In the genomic region with DNA sequence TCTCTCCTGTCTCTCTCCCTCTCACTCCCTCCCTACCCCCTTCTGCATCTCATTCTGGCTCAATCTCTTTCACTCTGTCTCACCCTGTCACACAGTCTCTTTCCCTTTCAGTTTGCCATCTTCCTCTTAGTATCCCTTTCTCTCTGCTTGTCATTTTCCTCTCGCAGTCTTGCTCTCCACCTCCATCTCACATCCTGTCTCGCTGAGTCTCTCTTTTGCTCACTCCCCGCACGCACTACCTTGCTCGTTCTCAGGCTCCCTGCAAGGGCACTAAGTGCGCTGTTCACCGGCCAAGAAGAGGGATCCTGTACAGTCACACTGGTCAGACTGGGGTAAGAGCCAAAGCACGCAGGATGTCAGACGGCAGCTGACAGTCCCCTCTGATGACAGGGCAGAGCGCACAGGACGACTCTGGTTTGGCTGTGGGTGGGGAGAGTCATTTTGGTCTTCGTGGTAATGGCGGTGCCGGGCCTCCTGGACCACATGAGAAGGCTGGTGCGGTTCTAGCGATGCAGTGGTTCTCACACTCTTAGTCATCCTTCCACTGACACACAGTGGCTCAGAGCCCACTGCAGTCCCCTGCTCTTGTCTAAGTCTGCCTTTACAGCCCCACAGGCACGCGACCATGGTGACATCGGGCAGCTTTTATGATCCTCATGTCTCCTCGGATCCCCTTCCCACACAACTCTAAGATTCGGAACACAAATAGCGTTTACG, we compare ENCODE assay signal across 1 cellular context.
TF ChIP-seq lines count a peak whose summit lies in the region.

No MANE protein-coding gene starts in this region.

TF ChIP-seq in GM12878, 131 proteins besides CTCF, POLR2A, EP300 and RAD21 (continued from another document and continues in another):
- TF ChIP-seq, protein P1, sequence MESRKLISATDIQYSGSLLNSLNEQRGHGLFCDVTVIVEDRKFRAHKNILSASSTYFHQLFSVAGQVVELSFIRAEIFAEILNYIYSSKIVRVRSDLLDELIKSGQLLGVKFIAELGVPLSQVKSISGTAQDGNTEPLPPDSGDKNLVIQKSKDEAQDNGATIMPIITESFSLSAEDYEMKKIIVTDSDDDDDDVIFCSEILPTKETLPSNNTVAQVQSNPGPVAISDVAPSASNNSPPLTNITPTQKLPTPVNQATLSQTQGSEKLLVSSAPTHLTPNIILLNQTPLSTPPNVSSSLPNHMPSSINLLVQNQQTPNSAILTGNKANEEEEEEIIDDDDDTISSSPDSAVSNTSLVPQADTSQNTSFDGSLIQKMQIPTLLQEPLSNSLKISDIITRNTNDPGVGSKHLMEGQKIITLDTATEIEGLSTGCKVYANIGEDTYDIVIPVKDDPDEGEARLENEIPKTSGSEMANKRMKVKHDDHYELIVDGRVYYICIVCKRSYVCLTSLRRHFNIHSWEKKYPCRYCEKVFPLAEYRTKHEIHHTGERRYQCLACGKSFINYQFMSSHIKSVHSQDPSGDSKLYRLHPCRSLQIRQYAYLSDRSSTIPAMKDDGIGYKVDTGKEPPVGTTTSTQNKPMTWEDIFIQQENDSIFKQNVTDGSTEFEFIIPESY (IDR thresholded peaks at IDR 0.05): no peak
- TF ChIP-seq HCFC1 (IDR thresholded peaks at IDR 0.05; ENCODE audit: low read length) (no peak), ZNF384 (IDR thresholded peaks at IDR 0.05; ENCODE audit: borderline replicate concordance, low read depth, low read length) (no peak), TCF12 (IDR thresholded peaks at IDR 0.05; ENCODE audit: low read depth, low read length) (peak; percentile 84), RUNX3 (IDR thresholded peaks at IDR 0.05; ENCODE audit: low read length) (peak; percentile 100), EED (IDR thresholded peaks at IDR 0.05; ENCODE audit: low read depth) (peak; percentile 88), CHD2 (IDR thresholded peaks at IDR 0.05; ENCODE audit: borderline replicate concordance, low read depth, low read length) (no peak), CEBPB (IDR thresholded peaks at IDR 0.05; ENCODE audit: borderline replicate concordance in 1 of 2, low read depth in 2 of 2, low read length in 2 of 2) (0 out of 4 replicates have a peak, but pooled peaks of 1 of the 2 experiments have one; percentile 42), EZH2 (IDR thresholded peaks at IDR 0.05; ENCODE audit: borderline replicate concordance, control insufficient read depth, low read depth, low read length) (no peak), JUNB (IDR thresholded peaks at IDR 0.05) (peak; percentile 93), NBN (IDR thresholded peaks at IDR 0.05) (no peak), TARDBP (IDR thresholded peaks at IDR 0.05; ENCODE audit: borderline replicate concordance) (0 out of 2 replicates have a peak, but pooled peaks have one; percentile 45), FOS (IDR thresholded peaks at IDR 0.05; ENCODE audit: borderline replicate concordance, extremely low read depth, insufficient read length) (no peak), ZSCAN29 (IDR thresholded peaks at IDR 0.05) (no peak), ETV6 (conservative IDR thresholded peaks at IDR 0.05 in 1 of 2, IDR thresholded peaks at IDR 0.05 in 1 of 2; ENCODE audit: borderline replicate concordance in 1 of 2, low read depth in 1 of 2) (no peak), MEF2A (IDR thresholded peaks at IDR 0.05; ENCODE audit: insufficient read depth, low read depth, low read length) (0 out of 2 replicates have a peak, but pooled peaks have one; percentile 5), NFIC (IDR thresholded peaks at IDR 0.05; ENCODE audit: low read depth, low read length) (peak; percentile 88), SIX5 (IDR thresholded peaks at IDR 0.05; ENCODE audit: low read depth, low read length, severe bottlenecking) (no peak), SUZ12 (IDR thresholded peaks at IDR 0.05; ENCODE audit: unreplicated experiment) (no peak), TBL1XR1 (IDR thresholded peaks at IDR 0.05; ENCODE audit: low read depth, low read length) (peak; percentile 70; the same call in 1 of the 2 replicates), SUPT20H (IDR thresholded peaks at IDR 0.05; ENCODE audit: borderline replicate concordance, control insufficient read depth, low read depth, low read length) (no peak), MXI1 (IDR thresholded peaks at IDR 0.05; ENCODE audit: low read depth, low read length) (no peak), HDGF (IDR thresholded peaks at IDR 0.05) (no peak; the same call in 1 of the 2 replicates), POLR2AphosphoS2 (IDR thresholded peaks at IDR 0.05; ENCODE audit: low read depth, low read length) (no peak), IKZF2 (IDR thresholded peaks at IDR 0.05) (no peak; a peak in 1 of 4 replicates), EGR1 (IDR thresholded peaks at IDR 0.05; ENCODE audit: borderline replicate concordance in 1 of 2, low read depth in 2 of 2, low read length in 2 of 2) (no peak), GATAD2B (conservative IDR thresholded peaks at IDR 0.05; ENCODE audit: low read depth) (no peak), GABPA (IDR thresholded peaks at IDR 0.05; ENCODE audit: low read depth) (no peak), BRCA1 (IDR thresholded peaks at IDR 0.05; ENCODE audit: low read depth, low read length) (peak; percentile 22; the same call in 1 of the 2 replicates), MYC (IDR thresholded peaks at IDR 0.05; ENCODE audit: insufficient read depth, insufficient read length, insufficient replicate concordance, low read length, severe bottlenecking) (no peak), STAT3 (IDR thresholded peaks at IDR 0.05; ENCODE audit: low read depth, low read length) (no peak), CBX3 (IDR thresholded peaks at IDR 0.05; ENCODE audit: borderline replicate concordance, low read depth) (no peak), SMC3 (IDR thresholded peaks at IDR 0.05; ENCODE audit: borderline replicate concordance, low read length) (no peak), ZZZ3 (IDR thresholded peaks at IDR 0.05; ENCODE audit: control insufficient read depth, insufficient read length, low read depth) (no peak)
- TF ChIP-seq, protein P2, sequence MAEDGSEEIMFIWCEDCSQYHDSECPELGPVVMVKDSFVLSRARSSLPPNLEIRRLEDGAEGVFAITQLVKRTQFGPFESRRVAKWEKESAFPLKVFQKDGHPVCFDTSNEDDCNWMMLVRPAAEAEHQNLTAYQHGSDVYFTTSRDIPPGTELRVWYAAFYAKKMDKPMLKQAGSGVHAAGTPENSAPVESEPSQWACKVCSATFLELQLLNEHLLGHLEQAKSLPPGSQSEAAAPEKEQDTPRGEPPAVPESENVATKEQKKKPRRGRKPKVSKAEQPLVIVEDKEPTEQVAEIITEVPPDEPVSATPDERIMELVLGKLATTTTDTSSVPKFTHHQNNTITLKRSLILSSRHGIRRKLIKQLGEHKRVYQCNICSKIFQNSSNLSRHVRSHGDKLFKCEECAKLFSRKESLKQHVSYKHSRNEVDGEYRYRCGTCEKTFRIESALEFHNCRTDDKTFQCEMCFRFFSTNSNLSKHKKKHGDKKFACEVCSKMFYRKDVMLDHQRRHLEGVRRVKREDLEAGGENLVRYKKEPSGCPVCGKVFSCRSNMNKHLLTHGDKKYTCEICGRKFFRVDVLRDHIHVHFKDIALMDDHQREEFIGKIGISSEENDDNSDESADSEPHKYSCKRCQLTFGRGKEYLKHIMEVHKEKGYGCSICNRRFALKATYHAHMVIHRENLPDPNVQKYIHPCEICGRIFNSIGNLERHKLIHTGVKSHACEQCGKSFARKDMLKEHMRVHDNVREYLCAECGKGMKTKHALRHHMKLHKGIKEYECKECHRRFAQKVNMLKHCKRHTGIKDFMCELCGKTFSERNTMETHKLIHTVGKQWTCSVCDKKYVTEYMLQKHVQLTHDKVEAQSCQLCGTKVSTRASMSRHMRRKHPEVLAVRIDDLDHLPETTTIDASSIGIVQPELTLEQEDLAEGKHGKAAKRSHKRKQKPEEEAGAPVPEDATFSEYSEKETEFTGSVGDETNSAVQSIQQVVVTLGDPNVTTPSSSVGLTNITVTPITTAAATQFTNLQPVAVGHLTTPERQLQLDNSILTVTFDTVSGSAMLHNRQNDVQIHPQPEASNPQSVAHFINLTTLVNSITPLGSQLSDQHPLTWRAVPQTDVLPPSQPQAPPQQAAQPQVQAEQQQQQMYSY (CRISPR knock-in tag; IDR thresholded peaks at IDR 0.05): no peak
- TF ChIP-seq, protein P3, sequence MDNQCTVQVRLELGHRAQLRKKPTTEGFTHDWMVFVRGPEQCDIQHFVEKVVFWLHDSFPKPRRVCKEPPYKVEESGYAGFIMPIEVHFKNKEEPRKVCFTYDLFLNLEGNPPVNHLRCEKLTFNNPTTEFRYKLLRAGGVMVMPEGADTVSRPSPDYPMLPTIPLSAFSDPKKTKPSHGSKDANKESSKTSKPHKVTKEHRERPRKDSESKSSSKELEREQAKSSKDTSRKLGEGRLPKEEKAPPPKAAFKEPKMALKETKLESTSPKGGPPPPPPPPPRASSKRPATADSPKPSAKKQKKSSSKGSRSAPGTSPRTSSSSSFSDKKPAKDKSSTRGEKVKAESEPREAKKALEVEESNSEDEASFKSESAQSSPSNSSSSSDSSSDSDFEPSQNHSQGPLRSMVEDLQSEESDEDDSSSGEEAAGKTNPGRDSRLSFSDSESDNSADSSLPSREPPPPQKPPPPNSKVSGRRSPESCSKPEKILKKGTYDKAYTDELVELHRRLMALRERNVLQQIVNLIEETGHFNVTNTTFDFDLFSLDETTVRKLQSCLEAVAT (IDR thresholded peaks at IDR 0.05): 0 out of 2 replicates have a peak, but pooled peaks have one; percentile 62
- TF ChIP-seq, protein P4, sequence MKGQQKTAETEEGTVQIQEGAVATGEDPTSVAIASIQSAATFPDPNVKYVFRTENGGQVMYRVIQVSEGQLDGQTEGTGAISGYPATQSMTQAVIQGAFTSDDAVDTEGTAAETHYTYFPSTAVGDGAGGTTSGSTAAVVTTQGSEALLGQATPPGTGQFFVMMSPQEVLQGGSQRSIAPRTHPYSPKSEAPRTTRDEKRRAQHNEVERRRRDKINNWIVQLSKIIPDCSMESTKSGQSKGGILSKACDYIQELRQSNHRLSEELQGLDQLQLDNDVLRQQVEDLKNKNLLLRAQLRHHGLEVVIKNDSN (IDR thresholded peaks at IDR 0.05; ENCODE audit: borderline replicate concordance, extremely low read length, insufficient read depth, low read depth, low read length): no peak
- TF ChIP-seq, protein P5, sequence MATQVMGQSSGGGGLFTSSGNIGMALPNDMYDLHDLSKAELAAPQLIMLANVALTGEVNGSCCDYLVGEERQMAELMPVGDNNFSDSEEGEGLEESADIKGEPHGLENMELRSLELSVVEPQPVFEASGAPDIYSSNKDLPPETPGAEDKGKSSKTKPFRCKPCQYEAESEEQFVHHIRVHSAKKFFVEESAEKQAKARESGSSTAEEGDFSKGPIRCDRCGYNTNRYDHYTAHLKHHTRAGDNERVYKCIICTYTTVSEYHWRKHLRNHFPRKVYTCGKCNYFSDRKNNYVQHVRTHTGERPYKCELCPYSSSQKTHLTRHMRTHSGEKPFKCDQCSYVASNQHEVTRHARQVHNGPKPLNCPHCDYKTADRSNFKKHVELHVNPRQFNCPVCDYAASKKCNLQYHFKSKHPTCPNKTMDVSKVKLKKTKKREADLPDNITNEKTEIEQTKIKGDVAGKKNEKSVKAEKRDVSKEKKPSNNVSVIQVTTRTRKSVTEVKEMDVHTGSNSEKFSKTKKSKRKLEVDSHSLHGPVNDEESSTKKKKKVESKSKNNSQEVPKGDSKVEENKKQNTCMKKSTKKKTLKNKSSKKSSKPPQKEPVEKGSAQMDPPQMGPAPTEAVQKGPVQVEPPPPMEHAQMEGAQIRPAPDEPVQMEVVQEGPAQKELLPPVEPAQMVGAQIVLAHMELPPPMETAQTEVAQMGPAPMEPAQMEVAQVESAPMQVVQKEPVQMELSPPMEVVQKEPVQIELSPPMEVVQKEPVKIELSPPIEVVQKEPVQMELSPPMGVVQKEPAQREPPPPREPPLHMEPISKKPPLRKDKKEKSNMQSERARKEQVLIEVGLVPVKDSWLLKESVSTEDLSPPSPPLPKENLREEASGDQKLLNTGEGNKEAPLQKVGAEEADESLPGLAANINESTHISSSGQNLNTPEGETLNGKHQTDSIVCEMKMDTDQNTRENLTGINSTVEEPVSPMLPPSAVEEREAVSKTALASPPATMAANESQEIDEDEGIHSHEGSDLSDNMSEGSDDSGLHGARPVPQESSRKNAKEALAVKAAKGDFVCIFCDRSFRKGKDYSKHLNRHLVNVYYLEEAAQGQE (IDR thresholded peaks at IDR 0.05; ENCODE audit: low read depth, low read length): no peak
- TF ChIP-seq, protein P6, sequence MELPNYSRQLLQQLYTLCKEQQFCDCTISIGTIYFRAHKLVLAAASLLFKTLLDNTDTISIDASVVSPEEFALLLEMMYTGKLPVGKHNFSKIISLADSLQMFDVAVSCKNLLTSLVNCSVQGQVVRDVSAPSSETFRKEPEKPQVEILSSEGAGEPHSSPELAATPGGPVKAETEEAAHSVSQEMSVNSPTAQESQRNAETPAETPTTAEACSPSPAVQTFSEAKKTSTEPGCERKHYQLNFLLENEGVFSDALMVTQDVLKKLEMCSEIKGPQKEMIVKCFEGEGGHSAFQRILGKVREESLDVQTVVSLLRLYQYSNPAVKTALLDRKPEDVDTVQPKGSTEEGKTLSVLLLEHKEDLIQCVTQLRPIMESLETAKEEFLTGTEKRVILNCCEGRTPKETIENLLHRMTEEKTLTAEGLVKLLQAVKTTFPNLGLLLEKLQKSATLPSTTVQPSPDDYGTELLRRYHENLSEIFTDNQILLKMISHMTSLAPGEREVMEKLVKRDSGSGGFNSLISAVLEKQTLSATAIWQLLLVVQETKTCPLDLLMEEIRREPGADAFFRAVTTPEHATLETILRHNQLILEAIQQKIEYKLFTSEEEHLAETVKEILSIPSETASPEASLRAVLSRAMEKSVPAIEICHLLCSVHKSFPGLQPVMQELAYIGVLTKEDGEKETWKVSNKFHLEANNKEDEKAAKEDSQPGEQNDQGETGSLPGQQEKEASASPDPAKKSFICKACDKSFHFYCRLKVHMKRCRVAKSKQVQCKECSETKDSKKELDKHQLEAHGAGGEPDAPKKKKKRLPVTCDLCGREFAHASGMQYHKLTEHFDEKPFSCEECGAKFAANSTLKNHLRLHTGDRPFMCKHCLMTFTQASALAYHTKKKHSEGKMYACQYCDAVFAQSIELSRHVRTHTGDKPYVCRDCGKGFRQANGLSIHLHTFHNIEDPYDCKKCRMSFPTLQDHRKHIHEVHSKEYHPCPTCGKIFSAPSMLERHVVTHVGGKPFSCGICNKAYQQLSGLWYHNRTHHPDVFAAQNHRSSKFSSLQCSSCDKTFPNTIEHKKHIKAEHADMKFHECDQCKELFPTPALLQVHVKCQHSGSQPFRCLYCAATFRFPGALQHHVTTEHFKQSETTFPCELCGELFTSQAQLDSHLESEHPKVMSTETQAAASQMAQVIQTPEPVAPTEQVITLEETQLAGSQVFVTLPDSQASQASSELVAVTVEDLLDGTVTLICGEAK (IDR thresholded peaks at IDR 0.05; ENCODE audit: borderline replicate concordance): no peak
- TF ChIP-seq, protein P7, sequence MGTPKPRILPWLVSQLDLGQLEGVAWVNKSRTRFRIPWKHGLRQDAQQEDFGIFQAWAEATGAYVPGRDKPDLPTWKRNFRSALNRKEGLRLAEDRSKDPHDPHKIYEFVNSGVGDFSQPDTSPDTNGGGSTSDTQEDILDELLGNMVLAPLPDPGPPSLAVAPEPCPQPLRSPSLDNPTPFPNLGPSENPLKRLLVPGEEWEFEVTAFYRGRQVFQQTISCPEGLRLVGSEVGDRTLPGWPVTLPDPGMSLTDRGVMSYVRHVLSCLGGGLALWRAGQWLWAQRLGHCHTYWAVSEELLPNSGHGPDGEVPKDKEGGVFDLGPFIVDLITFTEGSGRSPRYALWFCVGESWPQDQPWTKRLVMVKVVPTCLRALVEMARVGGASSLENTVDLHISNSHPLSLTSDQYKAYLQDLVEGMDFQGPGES (IDR thresholded peaks at IDR 0.05): no peak
